In the genomic region with DNA sequence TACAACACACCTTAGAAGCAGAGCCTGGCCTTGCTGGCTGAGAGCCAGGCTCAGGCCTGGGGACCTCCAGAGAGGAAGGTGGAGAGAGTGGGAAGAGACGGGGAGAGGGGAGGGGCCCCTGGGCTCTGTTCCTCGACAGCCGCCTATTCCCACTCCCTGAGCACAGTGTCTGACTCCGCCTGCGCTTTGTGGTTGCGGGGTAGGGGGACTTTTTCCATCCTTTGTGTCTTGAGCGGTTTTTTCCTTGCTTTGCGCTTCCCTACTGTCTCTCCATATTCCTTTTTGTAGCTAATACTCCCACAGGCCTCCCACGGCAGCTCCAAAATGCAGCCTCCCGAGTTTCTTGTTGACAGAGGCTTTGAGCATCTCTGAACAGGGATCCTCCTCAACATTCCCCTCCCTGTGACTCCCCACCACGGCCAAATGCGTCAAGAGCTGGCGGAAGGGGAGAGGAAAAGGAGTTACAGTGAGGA, we compare ENCODE assay signal across 3 cellular contexts.
TF ChIP-seq lines count a peak whose summit lies in the region.

No MANE protein-coding gene starts in this region.

TF ChIP-seq in SK-N-SH, 30 proteins besides CTCF, POLR2A, EP300 and RAD21 (continued from another document):
- TF ChIP-seq MEF2A (IDR thresholded peaks at IDR 0.05; ENCODE audit: borderline replicate concordance, low read depth), result no peak
- no peak for TF ChIP-seq CHD2 (IDR thresholded peaks at IDR 0.05; ENCODE audit: low read length, partially characterized antibody)
- TF ChIP-seq, protein P1, sequence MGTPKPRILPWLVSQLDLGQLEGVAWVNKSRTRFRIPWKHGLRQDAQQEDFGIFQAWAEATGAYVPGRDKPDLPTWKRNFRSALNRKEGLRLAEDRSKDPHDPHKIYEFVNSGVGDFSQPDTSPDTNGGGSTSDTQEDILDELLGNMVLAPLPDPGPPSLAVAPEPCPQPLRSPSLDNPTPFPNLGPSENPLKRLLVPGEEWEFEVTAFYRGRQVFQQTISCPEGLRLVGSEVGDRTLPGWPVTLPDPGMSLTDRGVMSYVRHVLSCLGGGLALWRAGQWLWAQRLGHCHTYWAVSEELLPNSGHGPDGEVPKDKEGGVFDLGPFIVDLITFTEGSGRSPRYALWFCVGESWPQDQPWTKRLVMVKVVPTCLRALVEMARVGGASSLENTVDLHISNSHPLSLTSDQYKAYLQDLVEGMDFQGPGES (IDR thresholded peaks at IDR 0.05; ENCODE audit: low read depth, low read length), result no peak
- no peak for TF ChIP-seq TCF12 (IDR thresholded peaks at IDR 0.05)
- no peak for TF ChIP-seq FOXJ3 (CRISPR knock-in tag; IDR thresholded peaks at IDR 0.05)
- TF ChIP-seq EZH2phosphoT487 (IDR thresholded peaks at IDR 0.05; ENCODE audit: borderline replicate concordance, low read depth), result no peak
- TF ChIP-seq FOSL2 (IDR thresholded peaks at IDR 0.05; ENCODE audit: borderline replicate concordance, low read depth), result no peak
- no peak for TF ChIP-seq TAF1 (IDR thresholded peaks at IDR 0.05; ENCODE audit: borderline replicate concordance, low read depth, low read length)
- TF ChIP-seq MXI1 (IDR thresholded peaks at IDR 0.05; ENCODE audit: low read depth, low read length), result no peak

TF ChIP-seq in SK-N-SH treated with all-trans-retinoic acid at 6 μM for 48 hours, 23 proteins besides CTCF, POLR2A, EP300 and RAD21 (continued from another document):
- TF ChIP-seq TSHZ2 (CRISPR knock-in tag; IDR thresholded peaks at IDR 0.05) (no peak), TCF4 (CRISPR knock-in tag; IDR thresholded peaks at IDR 0.05; ENCODE audit: borderline replicate concordance) (no peak), POU6F1 (CRISPR knock-in tag; IDR thresholded peaks at IDR 0.05; ENCODE audit: borderline replicate concordance, low read depth) (no peak), ISL1 (CRISPR knock-in tag; IDR thresholded peaks at IDR 0.05) (no peak)

TF ChIP-seq in WTC11, 78 proteins besides CTCF, POLR2A, EP300 and RAD21 (continued from another document):
- TF ChIP-seq, protein P2, sequence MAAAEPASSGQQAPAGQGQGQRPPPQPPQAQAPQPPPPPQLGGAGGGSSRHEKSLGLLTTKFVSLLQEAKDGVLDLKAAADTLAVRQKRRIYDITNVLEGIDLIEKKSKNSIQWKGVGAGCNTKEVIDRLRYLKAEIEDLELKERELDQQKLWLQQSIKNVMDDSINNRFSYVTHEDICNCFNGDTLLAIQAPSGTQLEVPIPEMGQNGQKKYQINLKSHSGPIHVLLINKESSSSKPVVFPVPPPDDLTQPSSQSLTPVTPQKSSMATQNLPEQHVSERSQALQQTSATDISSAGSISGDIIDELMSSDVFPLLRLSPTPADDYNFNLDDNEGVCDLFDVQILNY (CRISPR knock-in tag; IDR thresholded peaks at IDR 0.05), result no peak
- TF ChIP-seq TP53 (CRISPR knock-in tag; IDR thresholded peaks at IDR 0.05), result no peak
- TF ChIP-seq, protein P3, sequence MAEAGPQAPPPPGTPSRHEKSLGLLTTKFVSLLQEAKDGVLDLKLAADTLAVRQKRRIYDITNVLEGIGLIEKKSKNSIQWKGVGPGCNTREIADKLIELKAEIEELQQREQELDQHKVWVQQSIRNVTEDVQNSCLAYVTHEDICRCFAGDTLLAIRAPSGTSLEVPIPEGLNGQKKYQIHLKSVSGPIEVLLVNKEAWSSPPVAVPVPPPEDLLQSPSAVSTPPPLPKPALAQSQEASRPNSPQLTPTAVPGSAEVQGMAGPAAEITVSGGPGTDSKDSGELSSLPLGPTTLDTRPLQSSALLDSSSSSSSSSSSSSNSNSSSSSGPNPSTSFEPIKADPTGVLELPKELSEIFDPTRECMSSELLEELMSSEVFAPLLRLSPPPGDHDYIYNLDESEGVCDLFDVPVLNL (CRISPR knock-in tag; IDR thresholded peaks at IDR 0.05; ENCODE audit: borderline replicate concordance, low read depth), result no peak
- TF ChIP-seq, protein P4, sequence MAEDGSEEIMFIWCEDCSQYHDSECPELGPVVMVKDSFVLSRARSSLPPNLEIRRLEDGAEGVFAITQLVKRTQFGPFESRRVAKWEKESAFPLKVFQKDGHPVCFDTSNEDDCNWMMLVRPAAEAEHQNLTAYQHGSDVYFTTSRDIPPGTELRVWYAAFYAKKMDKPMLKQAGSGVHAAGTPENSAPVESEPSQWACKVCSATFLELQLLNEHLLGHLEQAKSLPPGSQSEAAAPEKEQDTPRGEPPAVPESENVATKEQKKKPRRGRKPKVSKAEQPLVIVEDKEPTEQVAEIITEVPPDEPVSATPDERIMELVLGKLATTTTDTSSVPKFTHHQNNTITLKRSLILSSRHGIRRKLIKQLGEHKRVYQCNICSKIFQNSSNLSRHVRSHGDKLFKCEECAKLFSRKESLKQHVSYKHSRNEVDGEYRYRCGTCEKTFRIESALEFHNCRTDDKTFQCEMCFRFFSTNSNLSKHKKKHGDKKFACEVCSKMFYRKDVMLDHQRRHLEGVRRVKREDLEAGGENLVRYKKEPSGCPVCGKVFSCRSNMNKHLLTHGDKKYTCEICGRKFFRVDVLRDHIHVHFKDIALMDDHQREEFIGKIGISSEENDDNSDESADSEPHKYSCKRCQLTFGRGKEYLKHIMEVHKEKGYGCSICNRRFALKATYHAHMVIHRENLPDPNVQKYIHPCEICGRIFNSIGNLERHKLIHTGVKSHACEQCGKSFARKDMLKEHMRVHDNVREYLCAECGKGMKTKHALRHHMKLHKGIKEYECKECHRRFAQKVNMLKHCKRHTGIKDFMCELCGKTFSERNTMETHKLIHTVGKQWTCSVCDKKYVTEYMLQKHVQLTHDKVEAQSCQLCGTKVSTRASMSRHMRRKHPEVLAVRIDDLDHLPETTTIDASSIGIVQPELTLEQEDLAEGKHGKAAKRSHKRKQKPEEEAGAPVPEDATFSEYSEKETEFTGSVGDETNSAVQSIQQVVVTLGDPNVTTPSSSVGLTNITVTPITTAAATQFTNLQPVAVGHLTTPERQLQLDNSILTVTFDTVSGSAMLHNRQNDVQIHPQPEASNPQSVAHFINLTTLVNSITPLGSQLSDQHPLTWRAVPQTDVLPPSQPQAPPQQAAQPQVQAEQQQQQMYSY (CRISPR knock-in tag; IDR thresholded peaks at IDR 0.05), result no peak
- no peak for TF ChIP-seq IRF2 (CRISPR knock-in tag; IDR thresholded peaks at IDR 0.05; ENCODE audit: borderline replicate concordance, low read depth)
- TF ChIP-seq FOXP1 (CRISPR knock-in tag; IDR thresholded peaks at IDR 0.05; ENCODE audit: borderline replicate concordance), result no peak
- TF ChIP-seq MAX (CRISPR knock-in tag; IDR thresholded peaks at IDR 0.05), result no peak
- TF ChIP-seq, protein P5, sequence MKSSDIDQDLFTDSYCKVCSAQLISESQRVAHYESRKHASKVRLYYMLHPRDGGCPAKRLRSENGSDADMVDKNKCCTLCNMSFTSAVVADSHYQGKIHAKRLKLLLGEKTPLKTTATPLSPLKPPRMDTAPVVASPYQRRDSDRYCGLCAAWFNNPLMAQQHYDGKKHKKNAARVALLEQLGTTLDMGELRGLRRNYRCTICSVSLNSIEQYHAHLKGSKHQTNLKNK (CRISPR knock-in tag; IDR thresholded peaks at IDR 0.05), result no peak
- TF ChIP-seq SP1 (CRISPR knock-in tag; conservative IDR thresholded peaks at IDR 0.05), result no peak
- TF ChIP-seq, protein P6, sequence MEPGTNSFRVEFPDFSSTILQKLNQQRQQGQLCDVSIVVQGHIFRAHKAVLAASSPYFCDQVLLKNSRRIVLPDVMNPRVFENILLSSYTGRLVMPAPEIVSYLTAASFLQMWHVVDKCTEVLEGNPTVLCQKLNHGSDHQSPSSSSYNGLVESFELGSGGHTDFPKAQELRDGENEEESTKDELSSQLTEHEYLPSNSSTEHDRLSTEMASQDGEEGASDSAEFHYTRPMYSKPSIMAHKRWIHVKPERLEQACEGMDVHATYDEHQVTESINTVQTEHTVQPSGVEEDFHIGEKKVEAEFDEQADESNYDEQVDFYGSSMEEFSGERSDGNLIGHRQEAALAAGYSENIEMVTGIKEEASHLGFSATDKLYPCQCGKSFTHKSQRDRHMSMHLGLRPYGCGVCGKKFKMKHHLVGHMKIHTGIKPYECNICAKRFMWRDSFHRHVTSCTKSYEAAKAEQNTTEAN (CRISPR knock-in tag; IDR thresholded peaks at IDR 0.05), result no peak
- TF ChIP-seq ZNF396 (CRISPR knock-in tag; IDR thresholded peaks at IDR 0.05; ENCODE audit: borderline replicate concordance), result no peak
- TF ChIP-seq, protein P7, sequence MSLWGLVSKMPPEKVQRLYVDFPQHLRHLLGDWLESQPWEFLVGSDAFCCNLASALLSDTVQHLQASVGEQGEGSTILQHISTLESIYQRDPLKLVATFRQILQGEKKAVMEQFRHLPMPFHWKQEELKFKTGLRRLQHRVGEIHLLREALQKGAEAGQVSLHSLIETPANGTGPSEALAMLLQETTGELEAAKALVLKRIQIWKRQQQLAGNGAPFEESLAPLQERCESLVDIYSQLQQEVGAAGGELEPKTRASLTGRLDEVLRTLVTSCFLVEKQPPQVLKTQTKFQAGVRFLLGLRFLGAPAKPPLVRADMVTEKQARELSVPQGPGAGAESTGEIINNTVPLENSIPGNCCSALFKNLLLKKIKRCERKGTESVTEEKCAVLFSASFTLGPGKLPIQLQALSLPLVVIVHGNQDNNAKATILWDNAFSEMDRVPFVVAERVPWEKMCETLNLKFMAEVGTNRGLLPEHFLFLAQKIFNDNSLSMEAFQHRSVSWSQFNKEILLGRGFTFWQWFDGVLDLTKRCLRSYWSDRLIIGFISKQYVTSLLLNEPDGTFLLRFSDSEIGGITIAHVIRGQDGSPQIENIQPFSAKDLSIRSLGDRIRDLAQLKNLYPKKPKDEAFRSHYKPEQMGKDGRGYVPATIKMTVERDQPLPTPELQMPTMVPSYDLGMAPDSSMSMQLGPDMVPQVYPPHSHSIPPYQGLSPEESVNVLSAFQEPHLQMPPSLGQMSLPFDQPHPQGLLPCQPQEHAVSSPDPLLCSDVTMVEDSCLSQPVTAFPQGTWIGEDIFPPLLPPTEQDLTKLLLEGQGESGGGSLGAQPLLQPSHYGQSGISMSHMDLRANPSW (CRISPR knock-in tag; conservative IDR thresholded peaks at IDR 0.05; ENCODE audit: low read depth), result no peak
- TF ChIP-seq NR1H2 (CRISPR knock-in tag; IDR thresholded peaks at IDR 0.05), result no peak
- TF ChIP-seq NFE2L1 (CRISPR knock-in tag; IDR thresholded peaks at IDR 0.05), result no peak
